31 cellular contexts compared by ENCODE assay signal in genomic region chr21:17759546-17760178, GRCh38.
"Had no signal": no experiment of that assay in that cellular context is flagged by ENCODE, and none has a peak within 500 bp of the region (broad histone marks: within the 10 kb centered on the region; RNA-seq: fewer than 3 reads in every experiment).

No MANE protein-coding gene starts in this region.

- H3K27ac ChIP-seq: ascending aorta, body of pancreas, breast epithelium, Peyer's patch, SJSA1 had no signal

- H3K27me3 Mint-ChIP-seq: activated CD4-positive, alpha-beta T cell treated with anti-CD3 and anti-CD28 coated beads for 36 hours; activated CD4-positive, alpha-beta T cell treated with anti-CD3 and anti-CD28 coated beads, Interleukin-2, amount 10 ng/mL, durations not matched to agents 7 days and 5 days; activated naive CD4-positive, alpha-beta T cell treated with anti-CD3 and anti-CD28 coated beads, Interleukin-2, amount 50 U/mL, for 24 hours; activated naive CD8-positive, alpha-beta T cell treated with anti-CD3 and anti-CD28 coated beads, Interleukin-2, amount 10 ng/mL, durations not matched to agents 7 days and 5 days; activated T-cell treated with anti-CD3 and anti-CD28 coated beads, Interleukin-2, amount 50 U/mL, for 24 hours had no signal

- H3K4me1 ChIP-seq: ascending aorta, body of pancreas, breast epithelium, Peyer's patch, SJSA1 had no signal

- H3K9me2 ChIP-seq: SK-N-SH had no signal

- H3K4me3 Mint-ChIP-seq: activated CD4-positive, alpha-beta T cell treated with anti-CD3 and anti-CD28 coated beads for 36 hours; activated CD4-positive, alpha-beta T cell treated with anti-CD3 and anti-CD28 coated beads, Interleukin-2, amount 10 ng/mL, durations not matched to agents 7 days and 5 days; activated CD8-positive, alpha-beta T cell treated with anti-CD3 and anti-CD28 coated beads, Interleukin-2, amount 10 ng/mL, durations not matched to agents 7 days and 5 days; activated naive CD4-positive, alpha-beta T cell treated with anti-CD3 and anti-CD28 coated beads, Interleukin-2, amount 50 U/mL, for 24 hours; activated naive CD8-positive, alpha-beta T cell treated with anti-CD3 and anti-CD28 coated beads, Interleukin-2, amount 10 ng/mL, durations not matched to agents 7 days and 5 days; activated T-cell treated with anti-CD3 and anti-CD28 coated beads, Interleukin-2, amount 50 U/mL, for 24 hours; T-helper 1 cell treated with Interleukin-12 subunit alpha and Interleukin-12 subunit beta and Interleukin-4 antibody, amounts not matched to agents 30 μg/mL and 1 μg/mL, for 36 hours; T-helper 2 cell treated with Interferon-gamma antibody and Interleukin-4, amounts not matched to agents 5 μg/mL and 100 μg/mL, for 36 hours; WTC11 had no signal

- H3K27ac Mint-ChIP-seq: activated CD4-positive, alpha-beta T cell treated with anti-CD3 and anti-CD28 coated beads for 36 hours; activated CD4-positive, alpha-beta T cell treated with anti-CD3 and anti-CD28 coated beads, Interleukin-2, amount 10 ng/mL, durations not matched to agents 7 days and 5 days; activated CD8-positive, alpha-beta T cell treated with anti-CD3 and anti-CD28 coated beads, Interleukin-2, amount 10 ng/mL, durations not matched to agents 7 days and 5 days; activated naive CD4-positive, alpha-beta T cell treated with anti-CD3 and anti-CD28 coated beads, Interleukin-2, amount 50 U/mL, for 24 hours; activated naive CD8-positive, alpha-beta T cell treated with anti-CD3 and anti-CD28 coated beads, Interleukin-2, amount 10 ng/mL, durations not matched to agents 7 days and 5 days; activated T-cell treated with anti-CD3 and anti-CD28 coated beads, Interleukin-2, amount 50 U/mL, for 24 hours; activated T-helper 2 cell treated with anti-CD3 and anti-CD28 coated beads, Interferon-gamma antibody, Interleukin-2, Interleukin-4, amounts not matched to agents 10 μg/mL and 5 μg/mL and 100 μg/mL, durations not matched to agents 14 hours and 24 hours and 36 hours; T-helper 2 cell treated with Interferon-gamma antibody and Interleukin-4, amounts not matched to agents 5 μg/mL and 100 μg/mL, for 36 hours; WTC11 had no signal

- H3K4me3 ChIP-seq: ascending aorta, body of pancreas, breast epithelium, MG63, Peyer's patch, SJSA1 had no signal

- H3K36me3 ChIP-seq: ascending aorta, breast epithelium, MG63, Peyer's patch, SJSA1 had no signal

- H3K36me3 Mint-ChIP-seq: activated naive CD4-positive, alpha-beta T cell treated with anti-CD3 and anti-CD28 coated beads, Interleukin-2, amount 50 U/mL, for 24 hours; activated naive CD8-positive, alpha-beta T cell treated with anti-CD3 and anti-CD28 coated beads, Interleukin-2, amount 10 ng/mL, durations not matched to agents 7 days and 5 days had no signal

- H3K27me3 ChIP-seq: ascending aorta, body of pancreas, breast epithelium, MG63, Peyer's patch, SJSA1 had no signal

- H3K9me3 ChIP-seq: ascending aorta, body of pancreas, breast epithelium, MG63, Peyer's patch, SJSA1, SK-N-SH had no signal

- H3K9me3 Mint-ChIP-seq: activated naive CD4-positive, alpha-beta T cell treated with anti-CD3 and anti-CD28 coated beads, Interleukin-2, amount 50 U/mL, for 24 hours; activated T-cell treated with anti-CD3 and anti-CD28 coated beads, Interleukin-2, amount 50 U/mL, for 24 hours; activated T-helper 2 cell treated with anti-CD3 and anti-CD28 coated beads, Interferon-gamma antibody, Interleukin-2, Interleukin-4, amounts not matched to agents 10 μg/mL and 5 μg/mL and 100 μg/mL, durations not matched to agents 14 hours and 24 hours and 36 hours had no signal

- ATAC-seq: activated CD4-positive, alpha-beta T cell treated with anti-CD3 and anti-CD28 coated beads for 36 hours; activated CD4-positive, CD25-positive, alpha-beta regulatory T cell treated with anti-CD3 and anti-CD28 coated beads, Interleukin-2, amount 50 U/mL, for 24 hours; activated CD8-positive, alpha-beta T cell treated with anti-CD3 and anti-CD28 coated beads, Interleukin-2, amount 10 ng/mL, durations not matched to agents 7 days and 5 days; body of pancreas; WTC11 had no signal

- H3K4me2 ChIP-seq: SK-N-SH had no signal

- H3K4me1 Mint-ChIP-seq: activated CD4-positive, alpha-beta T cell treated with anti-CD3 and anti-CD28 coated beads for 36 hours; activated naive CD4-positive, alpha-beta T cell treated with anti-CD3 and anti-CD28 coated beads, Interleukin-2, amount 50 U/mL, for 24 hours had no signal

- DNase-seq: activated CD4-positive, alpha-beta T cell treated with anti-CD3 and anti-CD28 coated beads for 36 hours; activated CD4-positive, alpha-beta T cell treated with anti-CD3 and anti-CD28 coated beads, Interleukin-2, amount 10 ng/mL, durations not matched to agents 7 days and 5 days; activated CD4-positive, alpha-beta T cell treated with anti-CD3 and anti-CD28 coated beads, Interleukin-2, amount 50 U/mL, for 48 hours; activated CD8-positive, alpha-beta T cell treated with anti-CD3 and anti-CD28 coated beads, Interleukin-2, amount 10 ng/mL, durations not matched to agents 7 days and 5 days; activated gamma-delta T cell; activated naive CD4-positive, alpha-beta T cell treated with Interleukin-2 at 50 U/mL for 16 hours; activated naive CD8-positive, alpha-beta T cell treated with anti-CD3 and anti-CD28 coated beads, Interleukin-2, amount 10 ng/mL, durations not matched to agents 7 days and 5 days; activated T-cell treated with anti-CD3 and anti-CD28 coated beads, Interleukin-2, amount 50 U/mL, for 24 hours; amygdala; body of pancreas; MG63; MV-4-11; NCI-H1092; NCI-H1436 treated with DMSO at 0.1 percent for 48 hours; NCI-H1694 treated with DMSO at 0.1 percent for 48 hours; NCI-H2029; NCI-H345; NCI-H524 treated with DMSO at 0.1 percent for 48 hours; Peyer's patch; RPMI8226; SHP77 treated with DMSO at 0.1 percent for 48 hours; SK-N-SH had no signal
